Comparison of ENCODE assay signal across 32 cellular contexts in the genomic region with DNA sequence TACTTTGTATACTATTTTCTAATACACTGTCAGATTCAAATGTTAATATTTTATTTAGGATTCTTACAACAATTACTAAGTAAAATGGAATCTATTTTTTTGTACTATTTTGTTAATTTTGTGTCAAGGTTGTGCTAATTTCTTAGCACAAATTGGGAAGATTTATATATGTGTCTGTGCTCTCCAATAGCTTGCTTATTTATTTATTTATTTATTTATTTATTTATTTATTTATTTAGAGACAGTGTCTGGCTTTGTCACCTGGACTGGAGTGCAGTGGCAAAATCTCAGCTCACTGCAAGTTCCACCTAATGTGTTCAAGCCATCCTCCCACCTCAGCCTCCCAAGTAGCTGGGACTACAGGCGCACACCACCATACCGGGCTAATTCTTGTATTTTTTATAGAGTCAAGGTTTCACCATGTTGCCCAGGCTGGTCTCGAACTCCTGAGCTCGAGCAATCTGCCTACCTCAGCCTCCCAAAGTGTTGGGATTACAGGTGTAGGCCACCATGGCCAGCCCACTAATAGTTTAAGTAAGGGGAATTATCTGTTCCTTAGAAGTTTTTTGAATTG. TPM values are rescaled to one million over a fixed set of nuclear protein-coding genes. Genes with fewer than 3 reads are reported as not detected.
"Had no signal": no experiment of that assay in that cellular context is flagged by ENCODE, and none has a peak within 500 bp of the region (broad histone marks: within the 10 kb centered on the region; RNA-seq: fewer than 3 reads in every experiment).

No MANE protein-coding gene starts in this region.

- H3K36me3 ChIP-seq: adrenal gland, ascending aorta, breast epithelium had no signal

- FAIRE-seq: TTC549 had no signal

- H3K9me3 ChIP-seq: adrenal gland, ascending aorta, breast epithelium had no signal

- H3K4me3 ChIP-seq: adrenal gland, ascending aorta, breast epithelium had no signal

- DNase-seq: activated B cell treated with CpG ODN at 0.5 μM for 24 hours; activated CD4-positive, alpha-beta memory T cell treated with anti-CD3 and anti-CD28 coated beads, Interleukin-2, amount 10 ng/mL, durations not matched to agents 7 days and 5 days; activated CD4-positive, alpha-beta T cell treated with anti-CD3 and anti-CD28 coated beads for 1 hour; activated CD4-positive, alpha-beta T cell treated with anti-CD3 and anti-CD28 coated beads for 36 hours; activated CD4-positive, alpha-beta T cell treated with anti-CD3 and anti-CD28 coated beads for 48 hours; activated CD4-positive, alpha-beta T cell treated with anti-CD3 and anti-CD28 coated beads, Interleukin-2, amount 10 ng/mL, durations not matched to agents 7 days and 5 days; activated CD4-positive, alpha-beta T cell treated with anti-CD3 and anti-CD28 coated beads, Interleukin-2, amount 50 U/mL, for 48 hours; activated CD8-positive, alpha-beta memory T cell treated with anti-CD3 and anti-CD28 coated beads for 24 hours; activated CD8-positive, alpha-beta memory T cell treated with anti-CD3 and anti-CD28 coated beads, Interleukin-2, amount 10 ng/mL, durations not matched to agents 7 days and 5 days; activated CD8-positive, alpha-beta memory T cell treated with anti-CD3 and anti-CD28 coated beads, Interleukin-2, amount 50 U/mL, for 48 hours; activated CD8-positive, alpha-beta T cell treated with anti-CD3 and anti-CD28 coated beads, Interleukin-2, amount 10 ng/mL, durations not matched to agents 7 days and 5 days; activated effector memory CD4-positive, alpha-beta T cell treated with anti-CD3 and anti-CD28 coated beads, Interleukin-2, amount 50 U/mL, for 16 hours; activated gamma-delta T cell treated with Interleukin-2 at 50 U/mL for 16 hours; activated naive CD4-positive, alpha-beta T cell; activated naive CD4-positive, alpha-beta T cell treated with anti-CD3 and anti-CD28 coated beads for 36 hours; activated naive CD4-positive, alpha-beta T cell treated with anti-CD3 and anti-CD28 coated beads, Interleukin-2, amount 50 U/mL, for 16 hours; activated naive CD8-positive, alpha-beta T cell treated with anti-CD3 and anti-CD28 coated beads for 36 hours; activated T-cell treated with anti-CD3 and anti-CD28 coated beads, Interleukin-2, amount 50 U/mL, for 4 hours; activated T-cell treated with anti-CD3 and anti-CD28 coated beads, Interleukin-2, amount 50 U/mL, for 72 hours; adrenal gland; amniotic stem cell; central memory CD4-positive, alpha-beta T cell; T-helper 1 cell; T-helper 2 cell; T-helper 9 cell had no signal

- H3K27ac ChIP-seq: adrenal gland, ascending aorta, breast epithelium, VCaP had no signal

- ATAC-seq: activated CD4-positive, alpha-beta T cell treated with anti-CD3 and anti-CD28 coated beads for 36 hours; activated CD8-positive, alpha-beta memory T cell treated with anti-CD3 and anti-CD28 coated beads, Interleukin-2, amount 10 ng/mL, durations not matched to agents 7 days and 5 days; activated CD8-positive, alpha-beta T cell treated with anti-CD3 and anti-CD28 coated beads, Interleukin-2, amount 10 ng/mL, durations not matched to agents 7 days and 5 days; activated naive CD4-positive, alpha-beta T cell treated with anti-CD3 and anti-CD28 coated beads, Interleukin-2, amount 50 U/mL, for 72 hours; activated T-cell treated with anti-CD3 and anti-CD28 coated beads, Interleukin-2, amount 50 U/mL, for 4 hours; activated T-cell treated with anti-CD3 and anti-CD28 coated beads, Interleukin-2, amount 50 U/mL, for 72 hours; activated T-helper 17 cell treated with anti-CD3 and anti-CD28 coated beads, Interleukin-2, amount 50 U/mL, for 72 hours had no signal

- H3K27me3 ChIP-seq: adrenal gland, ascending aorta, breast epithelium had no signal

- H3K4me1 ChIP-seq: adrenal gland, ascending aorta, breast epithelium had no signal

RNA-seq across cellular contexts. Expression of gene CTXND1, which starts 34.6 kb away (rescaled TPM):
- total RNA-seq: activated B cell treated with CpG ODN at 0.5 μM for 24 hours; activated CD4-positive, alpha-beta memory T cell treated with anti-CD3 and anti-CD28 coated beads, Interleukin-2, amount 10 ng/mL, durations not matched to agents 7 days and 5 days; activated CD4-positive, alpha-beta T cell treated with anti-CD3 and anti-CD28 coated beads for 36 hours; activated CD4-positive, alpha-beta T cell treated with anti-CD3 and anti-CD28 coated beads, Interleukin-2, amount 10 ng/mL, durations not matched to agents 7 days and 5 days; activated CD8-positive, alpha-beta memory T cell treated with anti-CD3 and anti-CD28 coated beads, Interleukin-2, amount 10 ng/mL, durations not matched to agents 7 days and 5 days; activated CD8-positive, alpha-beta T cell treated with anti-CD3 and anti-CD28 coated beads, Interleukin-2, amount 10 ng/mL, durations not matched to agents 7 days and 5 days; activated naive CD4-positive, alpha-beta T cell treated with anti-CD3 and anti-CD28 coated beads for 36 hours; activated naive CD4-positive, alpha-beta T cell treated with anti-CD3 and anti-CD28 coated beads, Interleukin-2, amount 50 U/mL, for 72 hours; activated naive CD8-positive, alpha-beta T cell treated with anti-CD3 and anti-CD28 coated beads for 36 hours; activated T-cell treated with anti-CD3 and anti-CD28 coated beads, Interleukin-2, amount 50 U/mL, for 72 hours; activated T-helper 1 cell treated with anti-CD3 and anti-CD28 coated beads, Interleukin-12 subunit alpha, Interleukin-12 subunit beta, Interleukin-2, Interleukin-4 antibody, amounts not matched to agents 30 ng/mL and 10 ng/mL and 1 ng/mL, durations not matched to agents 14 hours and 24 hours and 36 hours; activated T-helper 17 cell treated with anti-CD3 and anti-CD28 coated beads, Interleukin-2, amount 50 U/mL, for 72 hours; breast epithelium had no signal
